10 cellular contexts compared by ENCODE assay signal in the genomic region with DNA sequence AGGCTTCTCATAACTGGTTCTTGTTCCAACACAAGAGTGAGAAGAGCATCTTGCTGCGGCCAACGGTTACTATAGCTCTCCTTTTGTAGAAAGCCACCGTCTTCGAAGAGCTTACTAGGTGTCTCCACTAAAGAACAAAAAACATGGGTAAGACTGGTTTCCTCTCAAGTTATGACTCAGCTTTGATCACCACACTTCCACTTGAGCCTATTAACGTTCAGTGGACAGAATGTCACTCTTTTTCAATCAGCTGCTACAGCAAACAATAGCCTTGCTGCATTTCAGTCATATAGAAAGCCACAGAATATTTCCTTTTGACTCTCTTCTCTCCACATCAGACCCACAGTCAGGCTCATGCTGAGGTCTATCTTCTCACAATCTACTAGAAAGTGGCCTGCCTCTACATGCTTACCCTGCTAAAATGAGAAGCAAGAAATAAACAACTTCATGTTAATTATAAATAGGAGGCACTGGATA.
DNase-seq lines count a peak whose midpoint lies in the region; ATAC-seq and FAIRE-seq lines count a peak whose summit lies in the region.
"Had no signal": no experiment of that assay in that cellular context is flagged by ENCODE, and none has a peak within 500 bp of the region (broad histone marks: within the 10 kb centered on the region; RNA-seq: fewer than 3 reads in every experiment).

No MANE protein-coding gene starts in this region.

- H2BK120ac ChIP-seq in neuronal stem cell (ENCODE audit: low read depth, low read length), result no peak overlapping the region

- ATAC-seq in GM19452 (IDR thresholded peaks at IDR 0.05; ENCODE audit: unreplicated experiment) (peak; percentile 84), HG03442 (IDR thresholded peaks at IDR 0.05; ENCODE audit: unreplicated experiment) (peak; percentile 89)
- peak; percentile 90 for ATAC-seq in activated naive CD8-positive, alpha-beta T cell treated with anti-CD3 and anti-CD28 coated beads, Interleukin-2, amount 10 ng/mL, durations not matched to agents 7 days and 5 days (ENCODE audit: low read depth)

- no peak overlapping the region for H3K14ac ChIP-seq in neuronal stem cell (ENCODE audit: low read length)

- H3K36me3 ChIP-seq in stomach smooth muscle (ENCODE audit: control insufficient read depth in 2 of 2, insufficient read depth in 2 of 2, low read length in 2 of 2) (no peaks in the 10 kb centered on the region), neuronal stem cell (replicated peaks in 1 of 2; ENCODE audit: control insufficient read depth in 2 of 2, insufficient read depth in 2 of 2, low read length in 2 of 2) (no peaks in the 10 kb centered on the region)

- H3K4me3 Mint-ChIP-seq in activated naive CD8-positive, alpha-beta T cell treated with anti-CD3 and anti-CD28 coated beads, Interleukin-2, amount 10 ng/mL, durations not matched to agents 7 days and 5 days, result peak overlapping the region; percentile 33

- H3K4me2 ChIP-seq in neuronal stem cell (ENCODE audit: insufficient read depth, low read length, poor library complexity, severe bottlenecking), result no peak overlapping the region

- H3K36me3 Mint-ChIP-seq in activated naive CD8-positive, alpha-beta T cell treated with anti-CD3 and anti-CD28 coated beads, Interleukin-2, amount 10 ng/mL, durations not matched to agents 7 days and 5 days, result peaks cover 10% of the 10 kb centered on the region

- peak overlapping the region; percentile 62 for H3K27ac ChIP-seq in stomach smooth muscle (ENCODE audit: low read length)
- H3K27ac ChIP-seq in neuronal stem cell (replicated peaks; ENCODE audit: low read length), result no peak overlapping the region
- H3K27ac ChIP-seq: HL-60 had no signal

- H3K27me3 ChIP-seq in stomach smooth muscle (ENCODE audit: control insufficient read depth in 1 of 2, insufficient read depth in 2 of 2, low read length in 2 of 2) (no peaks in the 10 kb centered on the region), neuronal stem cell (ENCODE audit: control insufficient read depth in 3 of 3, insufficient read depth in 3 of 3, low read depth in 1 of 3, low read length in 3 of 3) (no peaks in the 10 kb centered on the region)

- peaks cover 2% of the 10 kb centered on the region for H3K9me3 Mint-ChIP-seq in activated naive CD8-positive, alpha-beta T cell treated with anti-CD3 and anti-CD28 coated beads, Interleukin-2, amount 10 ng/mL, durations not matched to agents 7 days and 5 days

- H3K4me3 ChIP-seq in stomach smooth muscle (ENCODE audit: low read length in 2 of 2), result no peak overlapping the region
- H3K4me3 ChIP-seq in neuronal stem cell (ENCODE audit: low read length in 2 of 2), result no peak overlapping the region

- no peak overlapping the region for H2AFZ ChIP-seq in neuronal stem cell (ENCODE audit: low read length)

- FAIRE-seq in frontal cortex (lab: Jason Lieb, UNC), result no peak
- FAIRE-seq: colon had no signal

- no peak overlapping the region for H4K8ac ChIP-seq in neuronal stem cell (ENCODE audit: low read depth, low read length)

- peak overlapping the region; percentile 84 for H3K27ac Mint-ChIP-seq in activated naive CD8-positive, alpha-beta T cell treated with anti-CD3 and anti-CD28 coated beads, Interleukin-2, amount 10 ng/mL, durations not matched to agents 7 days and 5 days

- H3K9ac ChIP-seq in stomach smooth muscle (ENCODE audit: low read length in 2 of 2) (no peak overlapping the region), neuronal stem cell (ENCODE audit: low read depth, low read length, poor library complexity) (no peak overlapping the region)

- no peak overlapping the region for H3K4ac ChIP-seq in neuronal stem cell (ENCODE audit: low read length)

- POLR2A ChIA-PET in activated naive CD8-positive, alpha-beta T cell treated with anti-CD3 and anti-CD28 coated beads, Interleukin-2, amount 10 ng/mL, durations not matched to agents 7 days and 5 days (lab: Charles Lee), result interaction anchor here (0.5 to 1.2 kb wide), 3 partner anchors 153 to 1468 kb away, joined by 3 read pairs; no protein-coding TSS in a partner anchor

- no peak overlapping the region for H3K23ac ChIP-seq in neuronal stem cell (ENCODE audit: low read depth, low read length, poor library complexity)

- no peak overlapping the region for H2BK15ac ChIP-seq in neuronal stem cell (ENCODE audit: low read length)

- no peak overlapping the region for H4K91ac ChIP-seq in neuronal stem cell (ENCODE audit: low read depth, low read length, poor library complexity)

- H3K27me3 Mint-ChIP-seq in activated naive CD8-positive, alpha-beta T cell treated with anti-CD3 and anti-CD28 coated beads, Interleukin-2, amount 10 ng/mL, durations not matched to agents 7 days and 5 days, result no peaks in the 10 kb centered on the region

- no peak overlapping the region for H3K18ac ChIP-seq in neuronal stem cell (ENCODE audit: low read length)

- no CpG with 5 or more reads among the region's 5 CpGs for WGBS in neuronal stem cell (ENCODE audit: extremely low coverage in 2 of 2, insufficient read length in 2 of 2, insufficient replicate concordance in 1 of 2), 2 donors

- H3K4me1 ChIP-seq in stomach smooth muscle (ENCODE audit: control insufficient read depth, insufficient read depth, low read length) (peaks cover 5% of the 10 kb centered on the region), neuronal stem cell (ENCODE audit: control insufficient read depth in 2 of 2, insufficient read depth in 1 of 2, low read depth in 1 of 2, low read length in 2 of 2) (peaks cover 0 to 3% of the 10 kb centered on the region in 2 donors)

- peaks cover 64% of the 10 kb centered on the region for H3K4me1 Mint-ChIP-seq in activated naive CD8-positive, alpha-beta T cell treated with anti-CD3 and anti-CD28 coated beads, Interleukin-2, amount 10 ng/mL, durations not matched to agents 7 days and 5 days

- H2AK5ac ChIP-seq in neuronal stem cell (ENCODE audit: low read depth, low read length), result no peak overlapping the region

- DNase-seq in ELR (ENCODE audit: low read depth) (peak; percentile 43), ureter (ENCODE audit: low spot score) (no peak), neuronal stem cell (ENCODE audit: low spot score) (no peak), frontal cortex (ENCODE audit: low spot score in 2 of 2) (no peak)
- no peak for DNase-seq in activated naive CD8-positive, alpha-beta T cell treated with anti-CD3 and anti-CD28 coated beads, Interleukin-2, amount 10 ng/mL, durations not matched to agents 7 days and 5 days

- no peak overlapping the region for H2BK12ac ChIP-seq in neuronal stem cell (ENCODE audit: low read length)

- no peak overlapping the region for H2BK5ac ChIP-seq in neuronal stem cell (ENCODE audit: low read length)

- no peaks in the 10 kb centered on the region for H3K9me3 ChIP-seq in stomach smooth muscle (ENCODE audit: control insufficient read depth in 2 of 2, low read length in 2 of 2)
- H3K9me3 ChIP-seq in neuronal stem cell (replicated peaks in 1 of 2; ENCODE audit: control insufficient read depth in 2 of 2, insufficient read depth in 1 of 2, low read depth in 1 of 2, low read length in 2 of 2), result no peaks in the 10 kb centered on the region

- H3K79me1 ChIP-seq in neuronal stem cell (ENCODE audit: low read depth, low read length), result no peaks in the 10 kb centered on the region
